ENCODE assay signal across 10 cellular contexts in the genomic region with DNA sequence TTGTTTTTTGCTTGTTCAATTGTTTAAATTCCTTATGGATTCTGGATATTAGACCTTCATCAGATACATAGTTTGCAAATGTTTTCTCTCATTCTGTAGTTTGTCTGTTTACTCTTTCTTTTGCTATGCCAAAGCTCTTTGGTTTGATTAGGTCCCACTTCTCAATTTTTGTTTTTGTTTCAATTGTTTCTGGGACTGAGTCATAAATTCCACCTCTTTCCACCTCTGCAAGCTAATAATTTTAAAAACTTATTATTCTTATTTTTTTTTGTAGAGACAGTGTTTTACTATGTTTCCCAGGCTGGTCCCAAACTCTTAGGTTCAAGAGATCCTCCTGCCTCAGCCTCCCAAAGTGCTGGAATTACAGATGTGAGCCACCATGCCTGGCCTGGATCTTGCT.
"Had no signal": no experiment of that assay in that cellular context is flagged by ENCODE, and none has a peak within 500 bp of the region (broad histone marks: within the 10 kb centered on the region; RNA-seq: fewer than 3 reads in every experiment).

No MANE protein-coding gene starts in this region.

- H3K4me3 ChIP-seq: GM23248, GM23338, HAP-1 had no signal

- H3K4me2 ChIP-seq: GM23338 had no signal

- H3K27ac ChIP-seq: GM23248 had no signal

- H3K9ac ChIP-seq: GM23248 had no signal

- H2AFZ ChIP-seq: GM23248, GM23338 had no signal

- DNase-seq: GM23248, GOT3, H7, H9, HCEC 1CT, HFFc6 had no signal

- H3K9me3 ChIP-seq: HAP-1 had no signal

- H3K36me3 ChIP-seq: HAP-1 had no signal

- FAIRE-seq: H1, H54 had no signal
